16 cellular contexts compared by ENCODE assay signal in the genomic region with DNA sequence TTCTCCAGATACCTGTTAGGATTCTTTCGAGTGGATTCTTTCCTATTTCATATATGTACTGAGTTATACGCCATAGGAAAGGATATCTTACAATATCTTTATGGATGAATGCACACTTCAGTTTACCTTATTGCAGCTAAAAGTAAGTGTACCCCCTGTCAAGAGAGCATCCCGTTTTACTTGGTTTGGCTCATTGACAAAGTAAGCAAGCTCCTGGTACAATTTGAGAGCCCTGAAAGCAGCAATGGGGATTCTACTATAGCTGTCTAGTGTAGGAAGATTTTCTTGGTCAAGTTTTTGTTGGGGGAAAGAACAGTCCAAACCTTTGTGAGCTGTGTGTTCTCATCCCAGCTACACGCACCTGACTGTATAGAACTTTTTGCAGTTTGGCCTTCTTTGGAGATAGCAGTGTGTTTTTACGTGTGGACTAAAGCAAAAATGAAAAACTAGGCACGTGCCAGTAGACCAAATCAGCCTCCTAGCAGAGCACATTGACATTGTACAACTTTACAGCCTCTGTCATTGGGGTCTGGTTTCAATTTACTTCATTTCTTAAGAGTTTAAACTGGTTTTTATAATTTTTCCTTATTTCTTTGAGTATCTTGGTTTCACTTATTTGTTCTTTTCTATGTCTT. TPM values are rescaled to one million over a fixed set of nuclear protein-coding genes. Genes with fewer than 3 reads are reported as not detected.
DNase-seq lines count a peak whose midpoint lies in the region; ATAC-seq and TF ChIP-seq lines count a peak whose summit lies in the region.
"Had no signal": no experiment of that assay in that cellular context is flagged by ENCODE, and none has a peak within 500 bp of the region (broad histone marks: within the 10 kb centered on the region; RNA-seq: fewer than 3 reads in every experiment).

No MANE protein-coding gene starts in this region.

- H3K9ac ChIP-seq in IMR-90 (ENCODE audit: low read depth, low read length), result no peak overlapping the region

- DNase-seq in NCI-H510A treated with DMSO at 0.1 percent for 48 hours (lab: John Stamatoyannopoulos, UW) (peak; percentile 21), NCI-H510A (lab: John Stamatoyannopoulos, UW) (no peak), IMR-90 (no peak), osteocyte (ENCODE audit: extremely low spot score, unreplicated experiment) (no peak), uterus (no peak)
- no peak for DNase-seq in effector memory CD8-positive, alpha-beta T cell
- DNase-seq in T-helper 2 cell treated with Interferon-gamma antibody and Interleukin-4, amounts not matched to agents 5 μg/mL and 100 μg/mL, for 36 hours (ENCODE audit: low spot score), result no peak
- DNase-seq: activated CD4-positive, alpha-beta T cell treated with anti-CD3 and anti-CD28 coated beads for 1 hour; activated CD8-positive, alpha-beta memory T cell treated with anti-CD3 and anti-CD28 coated beads, Interleukin-2, amount 50 U/mL, for 48 hours; GF-D8; islet precursor cell; NCI-H1105 treated with DMSO at 0.1 percent for 48 hours; NCI-H226; pancreas; small intestine had no signal

- peaks cover 99% of the 10 kb centered on the region for H4K20me1 ChIP-seq in IMR-90 (ENCODE audit: insufficient read depth, low read length)

- H3K56ac ChIP-seq in IMR-90 (ENCODE audit: extremely low read depth, insufficient read depth, low read length), result no peak overlapping the region

- no peak overlapping the region for H3K18ac ChIP-seq in IMR-90 (ENCODE audit: low read depth, low read length)

- H3K4me3 Mint-ChIP-seq in effector memory CD8-positive, alpha-beta T cell, result peak overlapping the region in 1 of 2 donors; percentile 37
- no peak overlapping the region for H3K4me3 Mint-ChIP-seq in osteocyte (ENCODE audit: unreplicated experiment)
- no peak overlapping the region for H3K4me3 Mint-ChIP-seq in T-helper 2 cell treated with Interferon-gamma antibody and Interleukin-4, amounts not matched to agents 5 μg/mL and 100 μg/mL, for 36 hours

- H3K4me1 ChIP-seq in IMR-90 (ENCODE audit: control insufficient read depth, insufficient read depth, low read length) (peaks cover 8% of the 10 kb centered on the region), uterus (peaks cover 0 to 13% of the 10 kb centered on the region in 2 donors)

- no peak overlapping the region for H2AK5ac ChIP-seq in IMR-90 (ENCODE audit: low read depth, low read length)

- 40% methylated on average over 1 of the region's 6 CpGs; no CpG with 5 or more reads in 1 of the 2 experiments for WGBS in IMR-90 (ENCODE audit: extremely low coverage in 2 of 2, insufficient read length in 1 of 2), 2 experiments

- H3K9me1 ChIP-seq in IMR-90 (ENCODE audit: insufficient read depth, low read length), result peaks cover 25% of the 10 kb centered on the region

- TF ChIP-seq POLR2A in IMR-90 (IDR thresholded peaks at IDR 0.05; ENCODE audit: low read depth, low read length) (no peak), uterus (IDR thresholded peaks at IDR 0.05) (no peak)

- H3K9me3 ChIP-seq in IMR-90 (ENCODE audit: control insufficient read depth, insufficient read depth, low read length) (no peaks in the 10 kb centered on the region), uterus (no peaks in the 10 kb centered on the region)
- H3K9me3 ChIP-seq: pancreas had no signal

- TF ChIP-seq CTCF in IMR-90 (conservative IDR thresholded peaks at IDR 0.05; ENCODE audit: low read depth, low read length), result no peak
- no peak for TF ChIP-seq CTCF in osteocyte (IDR thresholded peaks at IDR 0.05)
- TF ChIP-seq CTCF in uterus (IDR thresholded peaks at IDR 0.05), result no peak

- intact Hi-C loops in IMR-90 (cut with micrococcal nuclease) (loop anchor here (5.0 kb wide), 1 partner anchor 42 kb away; the partner anchor contains the start of gene PPP6R3), uterus (cut with DNase I; ENCODE audit: low total_unique reads) (no loop called here)

- no peak for TF ChIP-seq RAD21 in IMR-90 (IDR thresholded peaks at IDR 0.05; ENCODE audit: low read length)

- H4K91ac ChIP-seq in IMR-90 (ENCODE audit: insufficient read depth, low read depth, low read length), result no peak overlapping the region

- no peaks in the 10 kb centered on the region for H3K36me3 ChIP-seq in IMR-90 (ENCODE audit: control insufficient read depth, insufficient read depth, low read length)
- H3K36me3 ChIP-seq in uterus, result no peaks in the 10 kb centered on the region
- H3K36me3 ChIP-seq: pancreas had no signal

- no peak overlapping the region for H4K5ac ChIP-seq in IMR-90 (ENCODE audit: low read depth, low read length)

- H3K4me3 ChIP-seq in IMR-90 (ENCODE audit: insufficient read depth, low read depth, low read length) (no peak overlapping the region), uterus (no peak overlapping the region)
- H3K4me3 ChIP-seq: pancreas had no signal

- H3K23ac ChIP-seq in IMR-90 (ENCODE audit: low read depth, low read length), result peak overlapping the region; percentile 54

- H3K9me3 Mint-ChIP-seq in effector memory CD8-positive, alpha-beta T cell, result no peaks in the 10 kb centered on the region
- no peaks in the 10 kb centered on the region for H3K9me3 Mint-ChIP-seq in osteocyte (ENCODE audit: unreplicated experiment)
- no peaks in the 10 kb centered on the region for H3K9me3 Mint-ChIP-seq in T-helper 2 cell treated with Interferon-gamma antibody and Interleukin-4, amounts not matched to agents 5 μg/mL and 100 μg/mL, for 36 hours

- POLR2A ChIA-PET in IMR-90 (lab: Charles Lee; ENCODE audit: unreplicated experiment), result no interaction called here

- no peak overlapping the region for H2BK120ac ChIP-seq in IMR-90 (ENCODE audit: low read depth, low read length)

- no peak overlapping the region for H2BK20ac ChIP-seq in IMR-90 (ENCODE audit: low read depth, low read length)

- H3K79me1 ChIP-seq in IMR-90 (ENCODE audit: low read depth in 1 of 2, low read length in 2 of 2), result peaks cover 31 to 91% of the 10 kb centered on the region in 2 experiments

- H3K27ac ChIP-seq in IMR-90 (ENCODE audit: insufficient read depth, low read length), result no peak overlapping the region
- peak overlapping the region in 1 of 2 donors; percentile 30 for H3K27ac ChIP-seq in uterus
- H3K27ac ChIP-seq: pancreas had no signal

- H3K27me3 ChIP-seq in IMR-90 (ENCODE audit: control insufficient read depth, insufficient read depth, low read length) (no peaks in the 10 kb centered on the region), uterus (no peaks in the 10 kb centered on the region)
- H3K27me3 ChIP-seq: pancreas had no signal

- H2BK15ac ChIP-seq in IMR-90 (ENCODE audit: low read depth, low read length), result no peak overlapping the region

- H3K27ac Mint-ChIP-seq in effector memory CD8-positive, alpha-beta T cell, result peak overlapping the region; percentile 52 to 60
- H3K27ac Mint-ChIP-seq in osteocyte (ENCODE audit: unreplicated experiment), result peak overlapping the region; percentile 31
- no peak overlapping the region for H3K27ac Mint-ChIP-seq in T-helper 2 cell treated with Interferon-gamma antibody and Interleukin-4, amounts not matched to agents 5 μg/mL and 100 μg/mL, for 36 hours

- no TSS peak for BruUV-seq in IMR-90 (replicated peaks; lab: Mats Ljungman, UMichigan)

- peaks cover 49 to 76% of the 10 kb centered on the region in 2 donors for H3K4me1 Mint-ChIP-seq in effector memory CD8-positive, alpha-beta T cell (ENCODE audit: low read depth in 2 of 2)
- H3K4me1 Mint-ChIP-seq in osteocyte (ENCODE audit: unreplicated experiment), result peaks cover 68% of the 10 kb centered on the region
- peaks cover 43% of the 10 kb centered on the region for H3K4me1 Mint-ChIP-seq in T-helper 2 cell treated with Interferon-gamma antibody and Interleukin-4, amounts not matched to agents 5 μg/mL and 100 μg/mL, for 36 hours (ENCODE audit: low read depth)

- CTCF ChIA-PET in IMR-90 (lab: Yijun Ruan, JAX), result interaction anchor here (1.1 kb wide), 1 partner anchor 18 kb away, joined by 4 read pairs; no protein-coding TSS in a partner anchor

- no peak overlapping the region for H4K8ac ChIP-seq in IMR-90 (ENCODE audit: low read depth in 2 of 2, low read length in 2 of 2)

- peaks cover 11% of the 10 kb centered on the region for H3K36me3 Mint-ChIP-seq in effector memory CD8-positive, alpha-beta T cell (ENCODE audit: insufficient read depth)
- no peaks in the 10 kb centered on the region for H3K36me3 Mint-ChIP-seq in osteocyte (ENCODE audit: unreplicated experiment)
- peaks cover 12% of the 10 kb centered on the region for H3K36me3 Mint-ChIP-seq in T-helper 2 cell treated with Interferon-gamma antibody and Interleukin-4, amounts not matched to agents 5 μg/mL and 100 μg/mL, for 36 hours (ENCODE audit: low read depth)

- peak overlapping the region; percentile 43; the same call in 1 of the 2 replicates for H3K14ac ChIP-seq in IMR-90 (replicated peaks; ENCODE audit: low read depth, low read length)

- in situ Hi-C loops in IMR-90 (cut with MboI; ENCODE audit: low sequenced_read_pairs), result no loop called here

- ATAC-seq in IMR-90 (ENCODE audit: low read depth) (no peak), GM21381 (IDR thresholded peaks at IDR 0.05; ENCODE audit: unreplicated experiment) (no peak)
- no peak for ATAC-seq in effector memory CD8-positive, alpha-beta T cell (replicated peaks)

- H2AFZ ChIP-seq in IMR-90 (replicated peaks; ENCODE audit: low read length, poor library complexity), result no peak overlapping the region

- H3K27me3 Mint-ChIP-seq in effector memory CD8-positive, alpha-beta T cell, result no peaks in the 10 kb centered on the region
- H3K27me3 Mint-ChIP-seq in osteocyte (ENCODE audit: unreplicated experiment), result no peaks in the 10 kb centered on the region
- no peaks in the 10 kb centered on the region for H3K27me3 Mint-ChIP-seq in T-helper 2 cell treated with Interferon-gamma antibody and Interleukin-4, amounts not matched to agents 5 μg/mL and 100 μg/mL, for 36 hours (ENCODE audit: low read depth)

- dilution Hi-C loops in IMR-90 (cut with HindIII; ENCODE audit: low sequenced_read_pairs, unreplicated experiment), result no loop called here

- no peak overlapping the region for H3K4me2 ChIP-seq in IMR-90 (ENCODE audit: low read depth, low read length)

- H3K4ac ChIP-seq in IMR-90 (ENCODE audit: low read depth, low read length), result no peak overlapping the region

- H2BK5ac ChIP-seq in IMR-90 (ENCODE audit: low read depth, low read length, poor library complexity, severe bottlenecking), result no peak overlapping the region

- H2AK9ac ChIP-seq in IMR-90 (replicated peaks; ENCODE audit: low read depth, low read length, poor library complexity), result no peak overlapping the region

TF ChIP-seq in IMR-90, 13 proteins besides CTCF, POLR2A, EP300 and RAD21 (continues in another document):
- TF ChIP-seq CHD1 (IDR thresholded peaks at IDR 0.05; ENCODE audit: low read depth, low read length) (no peak), FOS (IDR thresholded peaks at IDR 0.05; ENCODE audit: low read depth, low read length) (no peak), SMC3 (IDR thresholded peaks at IDR 0.05; ENCODE audit: low read depth, low read length) (no peak)

RNA-seq across cellular contexts. Expression of gene PPP6R3, which starts 44.0 kb away (rescaled TPM):
- 123 and 148 TPM in 2 replicates for total RNA-seq in IMR-90 (2012; rRNA removed)
- 29.0 and 30.1 TPM in 2 replicates for polyA plus RNA-seq in IMR-90 (2012; rRNA removed)
- polyA plus RNA-seq in IMR-90 (2012; cell fraction: cytosol; rRNA removed), result 10.6 and 16.4 TPM in 2 replicates
- polyA plus RNA-seq in IMR-90 (2012; cell fraction: nucleus; rRNA removed; ENCODE audit: low replicate concordance), result 59.9 and 60.3 TPM in 2 replicates
- 86.6 and 87.8 TPM in 2 replicates for total RNA-seq in osteocyte
- 100 to 1,000 TPM in 3 of 4 donors, 10 to 100 TPM in 1; 90.7 to 253 (median 164) TPM for total RNA-seq in uterus
